1 cellular context compared by ENCODE assay signal in the genomic region with DNA sequence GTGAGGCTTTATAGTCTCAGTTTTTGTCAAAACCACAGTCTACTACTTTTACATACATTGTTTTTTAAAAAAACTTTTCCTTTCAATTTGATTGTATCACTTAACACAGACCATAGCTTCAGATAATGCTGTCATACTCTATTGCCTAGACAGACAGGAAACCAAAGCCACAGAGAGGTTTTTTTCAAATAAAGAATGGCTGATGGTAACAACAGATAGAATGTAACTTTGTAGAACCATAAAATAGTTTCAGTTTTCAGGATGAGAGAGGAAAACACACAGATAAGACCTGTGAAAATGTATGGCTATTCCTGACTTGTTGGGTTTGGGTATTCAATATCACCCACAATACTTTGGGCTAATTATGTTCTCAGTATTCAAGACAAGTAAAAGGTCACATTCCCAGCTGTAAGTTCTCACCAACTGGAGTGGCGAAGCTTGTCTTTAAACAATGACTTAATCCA.
A peak's percentile ranks its signal among the peaks of the same experiment; 100 is the strongest.
TF ChIP-seq lines count a peak whose summit lies in the region.

No MANE protein-coding gene starts in this region.

TF ChIP-seq in GM12878, 131 proteins besides CTCF, POLR2A, EP300 and RAD21 (continued from another document):
- TF ChIP-seq, protein P1, sequence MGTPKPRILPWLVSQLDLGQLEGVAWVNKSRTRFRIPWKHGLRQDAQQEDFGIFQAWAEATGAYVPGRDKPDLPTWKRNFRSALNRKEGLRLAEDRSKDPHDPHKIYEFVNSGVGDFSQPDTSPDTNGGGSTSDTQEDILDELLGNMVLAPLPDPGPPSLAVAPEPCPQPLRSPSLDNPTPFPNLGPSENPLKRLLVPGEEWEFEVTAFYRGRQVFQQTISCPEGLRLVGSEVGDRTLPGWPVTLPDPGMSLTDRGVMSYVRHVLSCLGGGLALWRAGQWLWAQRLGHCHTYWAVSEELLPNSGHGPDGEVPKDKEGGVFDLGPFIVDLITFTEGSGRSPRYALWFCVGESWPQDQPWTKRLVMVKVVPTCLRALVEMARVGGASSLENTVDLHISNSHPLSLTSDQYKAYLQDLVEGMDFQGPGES (IDR thresholded peaks at IDR 0.05): no peak
- peak; percentile 55; the same call in 1 of the 2 replicates for TF ChIP-seq TCF7 (IDR thresholded peaks at IDR 0.05; ENCODE audit: borderline replicate concordance)
- no peak for TF ChIP-seq RB1 (IDR thresholded peaks at IDR 0.05; ENCODE audit: borderline replicate concordance)
- TF ChIP-seq KDM1A (IDR thresholded peaks at IDR 0.05; ENCODE audit: borderline replicate concordance): no peak
- TF ChIP-seq ETV6 (conservative IDR thresholded peaks at IDR 0.05 in 1 of 2, IDR thresholded peaks at IDR 0.05 in 1 of 2; ENCODE audit: borderline replicate concordance in 1 of 2, low read depth in 1 of 2): peak in 1 of 2 experiments; percentile 43; a peak in 1 of 4 replicates
- TF ChIP-seq, protein P2, sequence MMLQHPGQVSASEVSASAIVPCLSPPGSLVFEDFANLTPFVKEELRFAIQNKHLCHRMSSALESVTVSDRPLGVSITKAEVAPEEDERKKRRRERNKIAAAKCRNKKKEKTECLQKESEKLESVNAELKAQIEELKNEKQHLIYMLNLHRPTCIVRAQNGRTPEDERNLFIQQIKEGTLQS (IDR thresholded peaks at IDR 0.05; ENCODE audit: borderline replicate concordance, extremely low read depth, low read depth, low read length): no peak
- TF ChIP-seq NFIC (IDR thresholded peaks at IDR 0.05; ENCODE audit: low read depth, low read length): peak; percentile 87
- TF ChIP-seq ESRRA (IDR thresholded peaks at IDR 0.05; ENCODE audit: low read length): no peak
- peak; percentile 79 for TF ChIP-seq CBFB (IDR thresholded peaks at IDR 0.05; ENCODE audit: low read depth)
- TF ChIP-seq IRF4 (IDR thresholded peaks at IDR 0.05; ENCODE audit: low read depth, low read length): 0 out of 2 replicates have a peak, but pooled peaks have one; percentile 18
- TF ChIP-seq SPI1 (IDR thresholded peaks at IDR 0.05; ENCODE audit: borderline replicate concordance, insufficient read depth, low read depth, low read length): no peak
- peak; percentile 90 for TF ChIP-seq ATF7 (IDR thresholded peaks at IDR 0.05; ENCODE audit: low read depth)
- TF ChIP-seq, protein P3, sequence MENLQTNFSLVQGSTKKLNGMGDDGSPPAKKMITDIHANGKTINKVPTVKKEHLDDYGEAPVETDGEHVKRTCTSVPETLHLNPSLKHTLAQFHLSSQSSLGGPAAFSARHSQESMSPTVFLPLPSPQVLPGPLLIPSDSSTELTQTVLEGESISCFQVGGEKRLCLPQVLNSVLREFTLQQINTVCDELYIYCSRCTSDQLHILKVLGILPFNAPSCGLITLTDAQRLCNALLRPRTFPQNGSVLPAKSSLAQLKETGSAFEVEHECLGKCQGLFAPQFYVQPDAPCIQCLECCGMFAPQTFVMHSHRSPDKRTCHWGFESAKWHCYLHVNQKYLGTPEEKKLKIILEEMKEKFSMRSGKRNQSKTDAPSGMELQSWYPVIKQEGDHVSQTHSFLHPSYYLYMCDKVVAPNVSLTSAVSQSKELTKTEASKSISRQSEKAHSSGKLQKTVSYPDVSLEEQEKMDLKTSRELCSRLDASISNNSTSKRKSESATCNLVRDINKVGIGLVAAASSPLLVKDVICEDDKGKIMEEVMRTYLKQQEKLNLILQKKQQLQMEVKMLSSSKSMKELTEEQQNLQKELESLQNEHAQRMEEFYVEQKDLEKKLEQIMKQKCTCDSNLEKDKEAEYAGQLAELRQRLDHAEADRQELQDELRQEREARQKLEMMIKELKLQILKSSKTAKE (IDR thresholded peaks at IDR 0.05; ENCODE audit: low read depth, poor library complexity, severe bottlenecking): peak; percentile 93
- TF ChIP-seq GABPA (IDR thresholded peaks at IDR 0.05; ENCODE audit: low read depth): peak; percentile 38; the same call in 1 of the 2 replicates
- TF ChIP-seq, protein P4, sequence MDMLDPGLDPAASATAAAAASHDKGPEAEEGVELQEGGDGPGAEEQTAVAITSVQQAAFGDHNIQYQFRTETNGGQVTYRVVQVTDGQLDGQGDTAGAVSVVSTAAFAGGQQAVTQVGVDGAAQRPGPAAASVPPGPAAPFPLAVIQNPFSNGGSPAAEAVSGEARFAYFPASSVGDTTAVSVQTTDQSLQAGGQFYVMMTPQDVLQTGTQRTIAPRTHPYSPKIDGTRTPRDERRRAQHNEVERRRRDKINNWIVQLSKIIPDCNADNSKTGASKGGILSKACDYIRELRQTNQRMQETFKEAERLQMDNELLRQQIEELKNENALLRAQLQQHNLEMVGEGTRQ (IDR thresholded peaks at IDR 0.05; ENCODE audit: borderline replicate concordance, low read depth, low read length): no peak
- peak; percentile 84 for TF ChIP-seq ZNF384 (IDR thresholded peaks at IDR 0.05; ENCODE audit: borderline replicate concordance, low read depth, low read length)
- TF ChIP-seq, protein P5, sequence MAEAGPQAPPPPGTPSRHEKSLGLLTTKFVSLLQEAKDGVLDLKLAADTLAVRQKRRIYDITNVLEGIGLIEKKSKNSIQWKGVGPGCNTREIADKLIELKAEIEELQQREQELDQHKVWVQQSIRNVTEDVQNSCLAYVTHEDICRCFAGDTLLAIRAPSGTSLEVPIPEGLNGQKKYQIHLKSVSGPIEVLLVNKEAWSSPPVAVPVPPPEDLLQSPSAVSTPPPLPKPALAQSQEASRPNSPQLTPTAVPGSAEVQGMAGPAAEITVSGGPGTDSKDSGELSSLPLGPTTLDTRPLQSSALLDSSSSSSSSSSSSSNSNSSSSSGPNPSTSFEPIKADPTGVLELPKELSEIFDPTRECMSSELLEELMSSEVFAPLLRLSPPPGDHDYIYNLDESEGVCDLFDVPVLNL (IDR thresholded peaks at IDR 0.05; ENCODE audit: low read depth, low read length): no peak
- no peak for TF ChIP-seq CBX5 (IDR thresholded peaks at IDR 0.05; ENCODE audit: low read depth)
- TF ChIP-seq MTA3 (IDR thresholded peaks at IDR 0.05; ENCODE audit: borderline replicate concordance, low read length): peak; percentile 50; the same call in 1 of the 2 replicates
- TF ChIP-seq STAT1 (conservative IDR thresholded peaks at IDR 0.05): no peak
- TF ChIP-seq RAD51 (IDR thresholded peaks at IDR 0.05): no peak
- peak; percentile 63 to 72 for TF ChIP-seq IKZF2 (IDR thresholded peaks at IDR 0.05)
- TF ChIP-seq SMC3 (IDR thresholded peaks at IDR 0.05; ENCODE audit: borderline replicate concordance, low read length): no peak
- 0 out of 2 replicates have a peak, but pooled peaks have one; percentile 50 for TF ChIP-seq TBL1XR1 (IDR thresholded peaks at IDR 0.05; ENCODE audit: low read depth, low read length)
- TF ChIP-seq POLR2AphosphoS2 (IDR thresholded peaks at IDR 0.05; ENCODE audit: low read depth, low read length): no peak
- TF ChIP-seq STAT3 (IDR thresholded peaks at IDR 0.05; ENCODE audit: low read depth, low read length): no peak
- TF ChIP-seq, protein P6, sequence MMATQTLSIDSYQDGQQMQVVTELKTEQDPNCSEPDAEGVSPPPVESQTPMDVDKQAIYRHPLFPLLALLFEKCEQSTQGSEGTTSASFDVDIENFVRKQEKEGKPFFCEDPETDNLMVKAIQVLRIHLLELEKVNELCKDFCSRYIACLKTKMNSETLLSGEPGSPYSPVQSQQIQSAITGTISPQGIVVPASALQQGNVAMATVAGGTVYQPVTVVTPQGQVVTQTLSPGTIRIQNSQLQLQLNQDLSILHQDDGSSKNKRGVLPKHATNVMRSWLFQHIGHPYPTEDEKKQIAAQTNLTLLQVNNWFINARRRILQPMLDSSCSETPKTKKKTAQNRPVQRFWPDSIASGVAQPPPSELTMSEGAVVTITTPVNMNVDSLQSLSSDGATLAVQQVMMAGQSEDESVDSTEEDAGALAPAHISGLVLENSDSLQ (IDR thresholded peaks at IDR 0.05): peak; percentile 66; the same call in 1 of the 2 replicates
- TF ChIP-seq MTA2 (IDR thresholded peaks at IDR 0.05; ENCODE audit: low read depth): peak; percentile 52; the same call in 1 of the 2 replicates
- TF ChIP-seq, protein P7, sequence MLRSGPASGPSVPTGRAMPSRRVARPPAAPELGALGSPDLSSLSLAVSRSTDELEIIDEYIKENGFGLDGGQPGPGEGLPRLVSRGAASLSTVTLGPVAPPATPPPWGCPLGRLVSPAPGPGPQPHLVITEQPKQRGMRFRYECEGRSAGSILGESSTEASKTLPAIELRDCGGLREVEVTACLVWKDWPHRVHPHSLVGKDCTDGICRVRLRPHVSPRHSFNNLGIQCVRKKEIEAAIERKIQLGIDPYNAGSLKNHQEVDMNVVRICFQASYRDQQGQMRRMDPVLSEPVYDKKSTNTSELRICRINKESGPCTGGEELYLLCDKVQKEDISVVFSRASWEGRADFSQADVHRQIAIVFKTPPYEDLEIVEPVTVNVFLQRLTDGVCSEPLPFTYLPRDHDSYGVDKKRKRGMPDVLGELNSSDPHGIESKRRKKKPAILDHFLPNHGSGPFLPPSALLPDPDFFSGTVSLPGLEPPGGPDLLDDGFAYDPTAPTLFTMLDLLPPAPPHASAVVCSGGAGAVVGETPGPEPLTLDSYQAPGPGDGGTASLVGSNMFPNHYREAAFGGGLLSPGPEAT (IDR thresholded peaks at IDR 0.05; ENCODE audit: low read depth): 0 out of 2 replicates have a peak, but pooled peaks have one; percentile 40
- 0 out of 2 replicates have a peak, but pooled peaks have one; percentile 36 for TF ChIP-seq MEF2A (IDR thresholded peaks at IDR 0.05; ENCODE audit: insufficient read depth, low read depth, low read length)
- 0 out of 2 replicates have a peak, but pooled peaks have one; percentile 27 for TF ChIP-seq IKZF1 (conservative IDR thresholded peaks at IDR 0.05)
- TF ChIP-seq HDAC2 (IDR thresholded peaks at IDR 0.05): no peak
- peak; percentile 98 for TF ChIP-seq RUNX3 (IDR thresholded peaks at IDR 0.05; ENCODE audit: low read length)
- TF ChIP-seq BHLHE40 (IDR thresholded peaks at IDR 0.05; ENCODE audit: borderline replicate concordance in 1 of 2, low read depth in 2 of 2, low read length in 1 of 2): 0 out of 4 replicates have a peak, but pooled peaks of 1 of the 2 experiments have one; percentile 21
- TF ChIP-seq SIN3A (IDR thresholded peaks at IDR 0.05; ENCODE audit: low read depth, low read length): no peak
TF ChIP-seq in GM12878: peak in this region for 24.
